ENCODE assay signal across 8 cellular contexts in the genomic region with DNA sequence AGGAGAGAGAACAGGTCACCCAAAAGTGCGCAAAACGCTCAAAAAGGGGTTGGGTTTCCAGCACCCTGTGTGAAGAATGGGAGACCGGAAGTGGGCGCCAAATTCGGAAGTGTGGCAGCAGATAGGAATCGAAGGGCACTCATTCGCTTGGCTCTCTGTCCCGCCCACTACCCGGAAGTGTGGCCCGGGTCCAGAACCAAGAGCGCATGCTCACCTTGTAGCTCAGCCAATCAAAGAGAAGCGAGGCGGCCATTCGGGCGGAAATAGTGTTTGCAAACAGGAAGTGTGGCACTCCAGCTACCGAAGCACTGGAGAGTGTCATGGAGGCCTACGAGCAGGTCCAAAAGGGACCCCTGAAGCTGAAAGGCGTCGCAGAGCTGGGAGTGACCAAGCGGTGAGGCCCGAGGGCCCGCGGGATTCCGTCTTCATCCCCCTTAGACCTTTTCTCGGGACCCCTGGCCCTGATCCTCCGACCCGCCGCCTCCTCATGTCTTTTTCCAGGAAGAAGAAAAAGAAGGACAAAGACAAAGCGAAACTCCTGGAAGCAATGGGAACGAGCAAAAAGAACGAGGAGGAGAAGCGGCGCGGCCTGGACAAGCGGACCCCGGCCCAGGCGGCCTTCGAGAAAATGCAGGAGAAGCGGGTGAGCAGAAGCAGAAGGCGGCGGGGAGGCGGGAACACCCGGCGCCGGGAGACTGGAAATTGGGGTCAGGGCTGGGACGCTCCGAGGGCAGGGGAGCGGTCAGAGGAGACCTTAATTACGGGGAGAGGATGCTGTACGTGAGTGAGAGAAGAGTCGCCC. TPM values are rescaled to one million over a fixed set of nuclear protein-coding genes. Genes with fewer than 3 reads are reported as not detected.
DNase-seq lines count a peak whose midpoint lies in the region; ATAC-seq and TF ChIP-seq lines count a peak whose summit lies in the region.

A gene (plus strand): TSS at position 288 of the 802 bp plus-strand sequence. CDS start 33 bp downstream, at position 321.

- H3K4me1 ChIP-seq in adipocyte (ENCODE audit: control insufficient read depth, insufficient read depth, low read length) (peaks cover 28% of the 10 kb centered on the region), cardiac muscle cell (ENCODE audit: low read depth) (peaks cover 5% of the 10 kb centered on the region), parathyroid adenoma (no peaks in the 10 kb centered on the region), tibial nerve (peaks cover 0 to 49% (median 7%) of the 10 kb centered on the region in 4 donors)

- peaks cover 27% of the 10 kb centered on the region for H3K79me2 ChIP-seq in parathyroid adenoma

- H3K9ac ChIP-seq in adipocyte (ENCODE audit: low read length) (peak within 1 kb of the TSS; percentile 96), parathyroid adenoma (peak within 1 kb of the TSS; percentile 34)

- peak; percentile 25 to 70 for TF ChIP-seq POLR2A in tibial nerve (IDR thresholded peaks at IDR 0.05)

- H3K36me3 ChIP-seq in adipocyte (ENCODE audit: control insufficient read depth, insufficient read depth, low read length, severe bottlenecking) (peaks cover 19% of the 10 kb centered on the region), cardiac muscle cell (peaks cover 10% of the 10 kb centered on the region), parathyroid adenoma (ENCODE audit: control insufficient read depth, insufficient read depth, low read length) (no peaks in the 10 kb centered on the region), tibial nerve (peaks cover 0 to 38% (median 6%) of the 10 kb centered on the region in 3 donors)

- TF ChIP-seq EP300 in tibial nerve (IDR thresholded peaks at IDR 0.05): peak; percentile 81 to 97

- ATAC-seq in HG02798 (IDR thresholded peaks at IDR 0.05; ENCODE audit: poor library complexity, unreplicated experiment): peak; percentile 96

- H3K27ac ChIP-seq in cardiac muscle cell (peak within 1 kb of the TSS; percentile 93), parathyroid adenoma (peak within 1 kb of the TSS; percentile 63), tibial nerve (peak within 1 kb of the TSS; percentile 38 to 91 (median 82))

- DNase-seq in NCI-H1436 (lab: John Stamatoyannopoulos, UW) (peak; percentile 95), T follicular helper cell (ENCODE audit: low read depth) (peak; percentile 98), adipocyte (ENCODE audit: low read depth) (peak; percentile 99), cardiac muscle cell (ENCODE audit: low read depth in 1 of 2, low spot score in 1 of 2) (peak; percentile 98 to 99), tibial nerve (ENCODE audit: low spot score in 2 of 2) (peak; percentile 99)

- H2AFZ ChIP-seq in parathyroid adenoma: peak within 1 kb of the TSS; percentile 92

- peak within 1 kb of the TSS; percentile 91 for H3K4me2 ChIP-seq in parathyroid adenoma (ENCODE audit: low read length)

- peak; percentile 5; the same call in 1 of the 2 replicates for TF ChIP-seq CTCF in GM12875 (IDR thresholded peaks at IDR 0.05; ENCODE audit: borderline replicate concordance, insufficient read depth, low read depth, low read length)
- no peak for TF ChIP-seq CTCF in cardiac muscle cell (IDR thresholded peaks at IDR 0.05; ENCODE audit: low read depth, low read length)
- peak; percentile 29 for TF ChIP-seq CTCF in parathyroid adenoma (IDR thresholded peaks at IDR 0.05)
- peak; percentile 22 to 67 (median 52) for TF ChIP-seq CTCF in tibial nerve (IDR thresholded peaks at IDR 0.05)

- H3K27me3 ChIP-seq in adipocyte (replicated peaks; ENCODE audit: control insufficient read depth, insufficient read depth, low read length): no peaks in the 10 kb centered on the region
- no peaks in the 10 kb centered on the region for H3K27me3 ChIP-seq in cardiac muscle cell
- no peaks in the 10 kb centered on the region for H3K27me3 ChIP-seq in parathyroid adenoma (ENCODE audit: control insufficient read depth, insufficient read depth, low read length)
- H3K27me3 ChIP-seq in tibial nerve: no peaks in the 10 kb centered on the region

- H3K4me3 ChIP-seq in GM12875 (ENCODE audit: low read depth, low read length): peak within 1 kb of the TSS; percentile 89
- H3K4me3 ChIP-seq in adipocyte (ENCODE audit: low read length): peak within 1 kb of the TSS; percentile 91
- peak within 1 kb of the TSS; percentile 90 for H3K4me3 ChIP-seq in cardiac muscle cell
- H3K4me3 ChIP-seq in parathyroid adenoma (ENCODE audit: low read depth, low read length): peak within 1 kb of the TSS; percentile 99
- H3K4me3 ChIP-seq in tibial nerve: peak within 1 kb of the TSS; percentile 65 to 93 (median 72)

- H3K9me3 ChIP-seq in adipocyte (ENCODE audit: control insufficient read depth, low read length) (no peaks in the 10 kb centered on the region), cardiac muscle cell (ENCODE audit: low read depth) (no peaks in the 10 kb centered on the region), parathyroid adenoma (ENCODE audit: control insufficient read depth, low read length) (no peaks in the 10 kb centered on the region), tibial nerve (no peaks in the 10 kb centered on the region)

- 0% methylated on average over 50 to 51 of the region's 51 CpGs for WGBS in tibial nerve, 2 donors

RNA-seq across cellular contexts. Expression of the gene that starts here (rescaled TPM):
- total RNA-seq in cardiac muscle cell (146 and 154 TPM in 2 replicates), tibial nerve (10 to 100 TPM; 55.3 to 82.6 (median 73.0) TPM)
- polyA plus RNA-seq in cardiac muscle cell: 163 and 209 TPM in 2 replicates

Comparison
In these comparisons a context has a peak if more than half of its experiments do, and no peak if none do; other contexts are left out.
1. Peak in every context shown above with its lines: DNase-seq, ATAC-seq, H3K4me3 ChIP-seq and H3K27ac ChIP-seq.